ENCODE assay signal across 1 cellular context in genomic region chr6:26031595-26032386, GRCh38.
A peak's percentile ranks its signal among the peaks of the same experiment; 100 is the strongest.
TF ChIP-seq lines count a peak whose summit lies in the region.

No MANE protein-coding gene starts in this region.

TF ChIP-seq in K562, 482 proteins besides CTCF, POLR2A, EP300 and RAD21 (continued from another document and continues in another):
- TF ChIP-seq, protein P1, sequence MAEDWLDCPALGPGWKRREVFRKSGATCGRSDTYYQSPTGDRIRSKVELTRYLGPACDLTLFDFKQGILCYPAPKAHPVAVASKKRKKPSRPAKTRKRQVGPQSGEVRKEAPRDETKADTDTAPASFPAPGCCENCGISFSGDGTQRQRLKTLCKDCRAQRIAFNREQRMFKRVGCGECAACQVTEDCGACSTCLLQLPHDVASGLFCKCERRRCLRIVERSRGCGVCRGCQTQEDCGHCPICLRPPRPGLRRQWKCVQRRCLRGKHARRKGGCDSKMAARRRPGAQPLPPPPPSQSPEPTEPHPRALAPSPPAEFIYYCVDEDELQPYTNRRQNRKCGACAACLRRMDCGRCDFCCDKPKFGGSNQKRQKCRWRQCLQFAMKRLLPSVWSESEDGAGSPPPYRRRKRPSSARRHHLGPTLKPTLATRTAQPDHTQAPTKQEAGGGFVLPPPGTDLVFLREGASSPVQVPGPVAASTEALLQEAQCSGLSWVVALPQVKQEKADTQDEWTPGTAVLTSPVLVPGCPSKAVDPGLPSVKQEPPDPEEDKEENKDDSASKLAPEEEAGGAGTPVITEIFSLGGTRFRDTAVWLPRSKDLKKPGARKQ (CRISPR knock-in tag; IDR thresholded peaks at IDR 0.05): no peak
- TF ChIP-seq, protein P2, sequence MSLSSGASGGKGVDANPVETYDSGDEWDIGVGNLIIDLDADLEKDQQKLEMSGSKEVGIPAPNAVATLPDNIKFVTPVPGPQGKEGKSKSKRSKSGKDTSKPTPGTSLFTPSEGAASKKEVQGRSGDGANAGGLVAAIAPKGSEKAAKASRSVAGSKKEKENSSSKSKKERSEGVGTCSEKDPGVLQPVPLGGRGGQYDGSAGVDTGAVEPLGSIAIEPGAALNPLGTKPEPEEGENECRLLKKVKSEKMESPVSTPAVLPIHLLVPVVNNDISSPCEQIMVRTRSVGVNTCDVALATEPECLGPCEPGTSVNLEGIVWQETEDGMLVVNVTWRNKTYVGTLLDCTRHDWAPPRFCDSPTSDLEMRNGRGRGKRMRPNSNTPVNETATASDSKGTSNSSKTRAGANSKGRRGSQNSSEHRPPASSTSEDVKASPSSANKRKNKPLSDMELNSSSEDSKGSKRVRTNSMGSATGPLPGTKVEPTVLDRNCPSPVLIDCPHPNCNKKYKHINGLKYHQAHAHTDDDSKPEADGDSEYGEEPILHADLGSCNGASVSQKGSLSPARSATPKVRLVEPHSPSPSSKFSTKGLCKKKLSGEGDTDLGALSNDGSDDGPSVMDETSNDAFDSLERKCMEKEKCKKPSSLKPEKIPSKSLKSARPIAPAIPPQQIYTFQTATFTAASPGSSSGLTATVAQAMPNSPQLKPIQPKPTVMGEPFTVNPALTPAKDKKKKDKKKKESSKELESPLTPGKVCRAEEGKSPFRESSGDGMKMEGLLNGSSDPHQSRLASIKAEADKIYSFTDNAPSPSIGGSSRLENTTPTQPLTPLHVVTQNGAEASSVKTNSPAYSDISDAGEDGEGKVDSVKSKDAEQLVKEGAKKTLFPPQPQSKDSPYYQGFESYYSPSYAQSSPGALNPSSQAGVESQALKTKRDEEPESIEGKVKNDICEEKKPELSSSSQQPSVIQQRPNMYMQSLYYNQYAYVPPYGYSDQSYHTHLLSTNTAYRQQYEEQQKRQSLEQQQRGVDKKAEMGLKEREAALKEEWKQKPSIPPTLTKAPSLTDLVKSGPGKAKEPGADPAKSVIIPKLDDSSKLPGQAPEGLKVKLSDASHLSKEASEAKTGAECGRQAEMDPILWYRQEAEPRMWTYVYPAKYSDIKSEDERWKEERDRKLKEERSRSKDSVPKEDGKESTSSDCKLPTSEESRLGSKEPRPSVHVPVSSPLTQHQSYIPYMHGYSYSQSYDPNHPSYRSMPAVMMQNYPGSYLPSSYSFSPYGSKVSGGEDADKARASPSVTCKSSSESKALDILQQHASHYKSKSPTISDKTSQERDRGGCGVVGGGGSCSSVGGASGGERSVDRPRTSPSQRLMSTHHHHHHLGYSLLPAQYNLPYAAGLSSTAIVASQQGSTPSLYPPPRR (CRISPR knock-in tag; IDR thresholded peaks at IDR 0.05; ENCODE audit: borderline replicate concordance): peak; percentile 98
- TF ChIP-seq, protein P3, sequence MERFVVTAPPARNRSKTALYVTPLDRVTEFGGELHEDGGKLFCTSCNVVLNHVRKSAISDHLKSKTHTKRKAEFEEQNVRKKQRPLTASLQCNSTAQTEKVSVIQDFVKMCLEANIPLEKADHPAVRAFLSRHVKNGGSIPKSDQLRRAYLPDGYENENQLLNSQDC (CRISPR knock-in tag; IDR thresholded peaks at IDR 0.05): peak; percentile 98
- TF ChIP-seq ETV1 (tag; conservative IDR thresholded peaks at IDR 0.05; ENCODE audit: low read depth) (no peak; the same call in 1 of the 2 replicates), ZNF165 (CRISPR knock-in tag; IDR thresholded peaks at IDR 0.05; ENCODE audit: borderline replicate concordance) (no peak), EWSR1 (IDR thresholded peaks at IDR 0.05; ENCODE audit: borderline replicate concordance, low read depth, partially characterized antibody) (no peak), NCOA6 (IDR thresholded peaks at IDR 0.05) (no peak), SMARCB1 (IDR thresholded peaks at IDR 0.05; ENCODE audit: insufficient read length, low read depth) (no peak), ZNF830 (CRISPR knock-in tag; IDR thresholded peaks at IDR 0.05) (peak; percentile 82; the same call in 1 of the 2 replicates), HEY1 (CRISPR knock-in tag; IDR thresholded peaks at IDR 0.05; ENCODE audit: borderline replicate concordance) (peak; percentile 75; the same call in 1 of the 2 replicates), RAD51 (IDR thresholded peaks at IDR 0.05; ENCODE audit: borderline replicate concordance, low read depth) (peak; percentile 57; the same call in 1 of the 2 replicates), BRF1 (IDR thresholded peaks at IDR 0.05; ENCODE audit: borderline replicate concordance, extremely low read depth, insufficient read length) (no peak), POLR2AphosphoS5 (IDR thresholded peaks at IDR 0.05; ENCODE audit: control insufficient read depth, insufficient read depth, low read depth, low read length) (peak; percentile 99), WHSC1 (IDR thresholded peaks at IDR 0.05; ENCODE audit: low read length) (no peak), TEAD4 (IDR thresholded peaks at IDR 0.05; ENCODE audit: low read length) (peak; percentile 85), TEAD4 (CRISPR knock-in tag; IDR thresholded peaks at IDR 0.05; ENCODE audit: borderline replicate concordance) (no peak), POLR3A (IDR thresholded peaks at IDR 0.05; ENCODE audit: borderline replicate concordance, extremely low read depth, insufficient read depth, insufficient read length) (no peak), SMARCC2 (IDR thresholded peaks at IDR 0.05; ENCODE audit: low read depth) (0 out of 2 replicates have a peak, but pooled peaks have one; percentile 64), POLR2G (IDR thresholded peaks at IDR 0.05; ENCODE audit: low read depth, low read length) (peak; percentile 100), ZNF175 (CRISPR knock-in tag; IDR thresholded peaks at IDR 0.05; ENCODE audit: low read depth) (0 out of 2 replicates have a peak, but pooled peaks have one; percentile 37), PTTG1 (tag; IDR thresholded peaks at IDR 0.05; ENCODE audit: low read depth) (no peak), ZNF780A (CRISPR knock-in tag; IDR thresholded peaks at IDR 0.05) (no peak), NELFE (IDR thresholded peaks at IDR 0.05; ENCODE audit: insufficient read depth, insufficient read length) (peak; percentile 97), XRCC5 (IDR thresholded peaks at IDR 0.05; ENCODE audit: low read depth, low read length) (0 out of 2 replicates have a peak, but pooled peaks have one; percentile 56), BHLHE40 (IDR thresholded peaks at IDR 0.05; ENCODE audit: low read length) (no peak; the same call in 1 of the 2 replicates), TEAD2 (tag; IDR thresholded peaks at IDR 0.05) (no peak), ETS1 (conservative IDR thresholded peaks at IDR 0.05; ENCODE audit: control insufficient read depth, low read depth, low read length) (peak; percentile 99), HDAC8 (tag; IDR thresholded peaks at IDR 0.05) (no peak), PRMT5 (CRISPR knock-in tag; IDR thresholded peaks at IDR 0.05) (no peak), ELF2 (CRISPR knock-in tag; IDR thresholded peaks at IDR 0.05) (peak; percentile 77; the same call in 1 of the 2 replicates), ELK3 (CRISPR knock-in tag; IDR thresholded peaks at IDR 0.05) (no peak), ZBTB17 (CRISPR knock-in tag; IDR thresholded peaks at IDR 0.05) (peak; percentile 88), ZNF253 (CRISPR knock-in tag; conservative IDR thresholded peaks at IDR 0.05) (0 out of 2 replicates have a peak, but pooled peaks have one; percentile 55), CBX5 (IDR thresholded peaks at IDR 0.05; ENCODE audit: borderline replicate concordance, low read depth) (peak; percentile 56; the same call in 1 of the 2 replicates), RNF2 (IDR thresholded peaks at IDR 0.05) (peak; percentile 99), LARP7 (IDR thresholded peaks at IDR 0.05) (peak; percentile 84)
- TF ChIP-seq, protein P4, sequence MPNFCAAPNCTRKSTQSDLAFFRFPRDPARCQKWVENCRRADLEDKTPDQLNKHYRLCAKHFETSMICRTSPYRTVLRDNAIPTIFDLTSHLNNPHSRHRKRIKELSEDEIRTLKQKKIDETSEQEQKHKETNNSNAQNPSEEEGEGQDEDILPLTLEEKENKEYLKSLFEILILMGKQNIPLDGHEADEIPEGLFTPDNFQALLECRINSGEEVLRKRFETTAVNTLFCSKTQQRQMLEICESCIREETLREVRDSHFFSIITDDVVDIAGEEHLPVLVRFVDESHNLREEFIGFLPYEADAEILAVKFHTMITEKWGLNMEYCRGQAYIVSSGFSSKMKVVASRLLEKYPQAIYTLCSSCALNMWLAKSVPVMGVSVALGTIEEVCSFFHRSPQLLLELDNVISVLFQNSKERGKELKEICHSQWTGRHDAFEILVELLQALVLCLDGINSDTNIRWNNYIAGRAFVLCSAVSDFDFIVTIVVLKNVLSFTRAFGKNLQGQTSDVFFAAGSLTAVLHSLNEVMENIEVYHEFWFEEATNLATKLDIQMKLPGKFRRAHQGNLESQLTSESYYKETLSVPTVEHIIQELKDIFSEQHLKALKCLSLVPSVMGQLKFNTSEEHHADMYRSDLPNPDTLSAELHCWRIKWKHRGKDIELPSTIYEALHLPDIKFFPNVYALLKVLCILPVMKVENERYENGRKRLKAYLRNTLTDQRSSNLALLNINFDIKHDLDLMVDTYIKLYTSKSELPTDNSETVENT (CRISPR knock-in tag; IDR thresholded peaks at IDR 0.05): peak; percentile 99
- TF ChIP-seq, protein P5, sequence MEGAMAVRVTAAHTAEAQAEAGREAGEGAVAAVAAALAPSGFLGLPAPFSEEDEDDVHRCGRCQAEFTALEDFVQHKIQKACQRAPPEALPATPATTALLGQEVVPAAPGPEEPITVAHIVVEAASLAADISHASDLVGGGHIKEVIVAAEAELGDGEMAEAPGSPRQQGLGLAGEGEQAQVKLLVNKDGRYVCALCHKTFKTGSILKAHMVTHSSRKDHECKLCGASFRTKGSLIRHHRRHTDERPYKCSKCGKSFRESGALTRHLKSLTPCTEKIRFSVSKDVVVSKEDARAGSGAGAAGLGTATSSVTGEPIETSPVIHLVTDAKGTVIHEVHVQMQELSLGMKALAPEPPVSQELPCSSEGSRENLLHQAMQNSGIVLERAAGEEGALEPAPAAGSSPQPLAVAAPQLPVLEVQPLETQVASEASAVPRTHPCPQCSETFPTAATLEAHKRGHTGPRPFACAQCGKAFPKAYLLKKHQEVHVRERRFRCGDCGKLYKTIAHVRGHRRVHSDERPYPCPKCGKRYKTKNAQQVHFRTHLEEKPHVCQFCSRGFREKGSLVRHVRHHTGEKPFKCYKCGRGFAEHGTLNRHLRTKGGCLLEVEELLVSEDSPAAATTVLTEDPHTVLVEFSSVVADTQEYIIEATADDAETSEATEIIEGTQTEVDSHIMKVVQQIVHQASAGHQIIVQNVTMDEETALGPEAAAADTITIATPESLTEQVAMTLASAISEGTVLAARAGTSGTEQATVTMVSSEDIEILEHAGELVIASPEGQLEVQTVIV (CRISPR knock-in tag; IDR thresholded peaks at IDR 0.05; ENCODE audit: borderline replicate concordance): no peak
- TF ChIP-seq, protein P6, sequence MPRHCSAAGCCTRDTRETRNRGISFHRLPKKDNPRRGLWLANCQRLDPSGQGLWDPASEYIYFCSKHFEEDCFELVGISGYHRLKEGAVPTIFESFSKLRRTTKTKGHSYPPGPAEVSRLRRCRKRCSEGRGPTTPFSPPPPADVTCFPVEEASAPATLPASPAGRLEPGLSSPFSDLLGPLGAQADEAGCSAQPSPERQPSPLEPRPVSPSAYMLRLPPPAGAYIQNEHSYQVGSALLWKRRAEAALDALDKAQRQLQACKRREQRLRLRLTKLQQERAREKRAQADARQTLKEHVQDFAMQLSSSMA (CRISPR knock-in tag; IDR thresholded peaks at IDR 0.05): peak; percentile 82; the same call in 1 of the 2 replicates
- TF ChIP-seq, protein P7, sequence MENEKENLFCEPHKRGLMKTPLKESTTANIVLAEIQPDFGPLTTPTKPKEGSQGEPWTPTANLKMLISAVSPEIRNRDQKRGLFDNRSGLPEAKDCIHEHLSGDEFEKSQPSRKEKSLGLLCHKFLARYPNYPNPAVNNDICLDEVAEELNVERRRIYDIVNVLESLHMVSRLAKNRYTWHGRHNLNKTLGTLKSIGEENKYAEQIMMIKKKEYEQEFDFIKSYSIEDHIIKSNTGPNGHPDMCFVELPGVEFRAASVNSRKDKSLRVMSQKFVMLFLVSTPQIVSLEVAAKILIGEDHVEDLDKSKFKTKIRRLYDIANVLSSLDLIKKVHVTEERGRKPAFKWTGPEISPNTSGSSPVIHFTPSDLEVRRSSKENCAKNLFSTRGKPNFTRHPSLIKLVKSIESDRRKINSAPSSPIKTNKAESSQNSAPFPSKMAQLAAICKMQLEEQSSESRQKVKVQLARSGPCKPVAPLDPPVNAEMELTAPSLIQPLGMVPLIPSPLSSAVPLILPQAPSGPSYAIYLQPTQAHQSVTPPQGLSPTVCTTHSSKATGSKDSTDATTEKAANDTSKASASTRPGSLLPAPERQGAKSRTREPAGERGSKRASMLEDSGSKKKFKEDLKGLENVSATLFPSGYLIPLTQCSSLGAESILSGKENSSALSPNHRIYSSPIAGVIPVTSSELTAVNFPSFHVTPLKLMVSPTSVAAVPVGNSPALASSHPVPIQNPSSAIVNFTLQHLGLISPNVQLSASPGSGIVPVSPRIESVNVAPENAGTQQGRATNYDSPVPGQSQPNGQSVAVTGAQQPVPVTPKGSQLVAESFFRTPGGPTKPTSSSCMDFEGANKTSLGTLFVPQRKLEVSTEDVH (IDR thresholded peaks at IDR 0.05; ENCODE audit: low read depth, partially characterized antibody): no peak
- TF ChIP-seq, protein P8, sequence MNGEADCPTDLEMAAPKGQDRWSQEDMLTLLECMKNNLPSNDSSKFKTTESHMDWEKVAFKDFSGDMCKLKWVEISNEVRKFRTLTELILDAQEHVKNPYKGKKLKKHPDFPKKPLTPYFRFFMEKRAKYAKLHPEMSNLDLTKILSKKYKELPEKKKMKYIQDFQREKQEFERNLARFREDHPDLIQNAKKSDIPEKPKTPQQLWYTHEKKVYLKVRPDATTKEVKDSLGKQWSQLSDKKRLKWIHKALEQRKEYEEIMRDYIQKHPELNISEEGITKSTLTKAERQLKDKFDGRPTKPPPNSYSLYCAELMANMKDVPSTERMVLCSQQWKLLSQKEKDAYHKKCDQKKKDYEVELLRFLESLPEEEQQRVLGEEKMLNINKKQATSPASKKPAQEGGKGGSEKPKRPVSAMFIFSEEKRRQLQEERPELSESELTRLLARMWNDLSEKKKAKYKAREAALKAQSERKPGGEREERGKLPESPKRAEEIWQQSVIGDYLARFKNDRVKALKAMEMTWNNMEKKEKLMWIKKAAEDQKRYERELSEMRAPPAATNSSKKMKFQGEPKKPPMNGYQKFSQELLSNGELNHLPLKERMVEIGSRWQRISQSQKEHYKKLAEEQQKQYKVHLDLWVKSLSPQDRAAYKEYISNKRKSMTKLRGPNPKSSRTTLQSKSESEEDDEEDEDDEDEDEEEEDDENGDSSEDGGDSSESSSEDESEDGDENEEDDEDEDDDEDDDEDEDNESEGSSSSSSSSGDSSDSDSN (IDR thresholded peaks at IDR 0.05; ENCODE audit: borderline replicate concordance in 1 of 2, low read depth in 2 of 2, low read length in 2 of 2): no peak
